10 cellular contexts compared by ENCODE assay signal in genomic region chr17:75861927-75862317, GRCh38. TPM values are rescaled to one million over a fixed set of nuclear protein-coding genes. Genes with fewer than 3 reads are reported as not detected.
DNase-seq lines count a peak whose midpoint lies in the region; ATAC-seq and TF ChIP-seq lines count a peak whose summit lies in the region.
"Had no signal": no experiment of that assay in that cellular context is flagged by ENCODE, and none has a peak within 500 bp of the region (broad histone marks: within the 10 kb centered on the region; RNA-seq: fewer than 3 reads in every experiment).

No MANE protein-coding gene starts in this region.

- TF ChIP-seq EP300 in gastroesophageal sphincter (IDR thresholded peaks at IDR 0.05) = no peak

- no peaks in the 10 kb centered on the region for H3K9me3 ChIP-seq in gastroesophageal sphincter
- H3K9me3 ChIP-seq: psoas muscle had no signal

- peaks cover 0 to 36% (median 30%) of the 10 kb centered on the region in 3 donors for H3K4me1 ChIP-seq in gastroesophageal sphincter
- H3K4me1 ChIP-seq: psoas muscle had no signal

- TF ChIP-seq CTCF in gastroesophageal sphincter (IDR thresholded peaks at IDR 0.05) = no peak

- no peaks in the 10 kb centered on the region for H3K36me3 ChIP-seq in gastroesophageal sphincter
- H3K36me3 ChIP-seq: brain microvascular endothelial cell had no signal

- peak; percentile 2 for DNase-seq in NCI-H2171 treated with DMSO at 0.1 percent for 48 hours (lab: John Stamatoyannopoulos, UW)
- no peak for DNase-seq in NCI-H2171 (lab: John Stamatoyannopoulos, UW)
- DNase-seq in RKO (ENCODE audit: low spot score) = peak; percentile 26
- peak; percentile 46 for DNase-seq in stromal cell of bone marrow (ENCODE audit: low read depth)
- no peak for DNase-seq in effector CD4-positive, alpha-beta T cell
- no peak for DNase-seq in NCI-H226

- 36 to 60% methylated on average over 9 of the region's 9 CpGs for WGBS in gastroesophageal sphincter (ENCODE audit: low coverage in 1 of 2), 2 donors

- peak in 1 of 2 donors; percentile 21 for TF ChIP-seq POLR2A in gastroesophageal sphincter (IDR thresholded peaks at IDR 0.05)

- H3K4me3 ChIP-seq in gastroesophageal sphincter = no peak overlapping the region
- H3K4me3 ChIP-seq: psoas muscle had no signal

- peak overlapping the region; percentile 26 to 85 (median 82) for H3K27ac ChIP-seq in gastroesophageal sphincter
- H3K27ac ChIP-seq: brain microvascular endothelial cell had no signal

- peak; percentile 79 for ATAC-seq in gastroesophageal sphincter
- no peak for ATAC-seq in HG03039 (IDR thresholded peaks at IDR 0.05; ENCODE audit: unreplicated experiment)

- no peaks in the 10 kb centered on the region for H3K27me3 ChIP-seq in gastroesophageal sphincter
- H3K27me3 ChIP-seq: brain microvascular endothelial cell had no signal

RNA-seq across cellular contexts. Expression of gene WBP2, which starts 6.8 kb away (rescaled TPM):
- 10 to 100 TPM; 50.0 to 83.9 (median 57.6) TPM for total RNA-seq in gastroesophageal sphincter

RNA-seq across cellular contexts. Expression of gene TRIM47, which starts 16.5 kb away (rescaled TPM):
- total RNA-seq in gastroesophageal sphincter = 100 to 1,000 TPM in 1 of 4 donors, 10 to 100 TPM in 3; 21.0 to 146 (median 40.8) TPM

RNA-seq across cellular contexts. Expression of gene UNC13D, which starts 17.7 kb away (rescaled TPM):
- total RNA-seq in gastroesophageal sphincter = 10 to 100 TPM in 1 of 4 donors, 1 to 10 TPM in 3; 2.6 to 10.8 (median 5.6) TPM

RNA-seq across cellular contexts. Expression of gene TRIM65, which starts 34.8 kb away (rescaled TPM):
- total RNA-seq in gastroesophageal sphincter = 10 to 100 TPM; 18.7 to 34.4 (median 31.2) TPM

RNA-seq across cellular contexts. Expression of gene MRPL38, which starts 42.8 kb away (rescaled TPM):
- 10 to 100 TPM; 18.4 to 69.6 (median 44.3) TPM for total RNA-seq in gastroesophageal sphincter

Comparison
In these comparisons a context has a peak if more than half of its experiments do, and no peak if none do; other contexts are left out.
1. DNase-seq: peak in NCI-H2171 treated with DMSO at 0.1 percent for 48 hours (single experiment), RKO (single experiment) and stromal cell of bone marrow (single experiment); none in NCI-H2171 (single experiment), effector CD4-positive, alpha-beta T cell (single experiment) and NCI-H226 (single experiment).